Comparison of ENCODE assay signal across 24 cellular contexts in genomic region chr18:7808992-7809391, GRCh38.
DNase-seq lines count a peak whose midpoint lies in the region; ATAC-seq and TF ChIP-seq lines count a peak whose summit lies in the region.
"Had no signal": no experiment of that assay in that cellular context is flagged by ENCODE, and none has a peak within 500 bp of the region (broad histone marks: within the 10 kb centered on the region; RNA-seq: fewer than 3 reads in every experiment).

No MANE protein-coding gene starts in this region.

- no peak overlapping the region for H3K4ac ChIP-seq in H9 (ENCODE audit: low read depth, low read length)

- H3K27ac ChIP-seq in H9 (ENCODE audit: insufficient read length, low read depth, low read length) (no peak overlapping the region), endodermal cell (ENCODE audit: low read depth, low read length) (no peak overlapping the region)
- H3K27ac ChIP-seq: C4-2B, KMS-11, SJSA1 had no signal

- H2AFZ ChIP-seq in H9 (ENCODE audit: low read length) = no peak overlapping the region

- H3K56ac ChIP-seq in H9 (ENCODE audit: insufficient read length, low read depth, low read length) = no peak overlapping the region

- H4K20me1 ChIP-seq in H9 (ENCODE audit: control insufficient read depth, insufficient read depth, insufficient read length) = no peaks in the 10 kb centered on the region

- H3K36me3 ChIP-seq in endodermal cell (ENCODE audit: control insufficient read depth, insufficient read depth, low read length) = peaks cover 10% of the 10 kb centered on the region
- H3K36me3 ChIP-seq: SJSA1 had no signal

- H3K9me3 Mint-ChIP-seq in H9 (peaks cover 3 to 5% of the 10 kb centered on the region in 2 experiments; a peak in 4 of 5 replicates), endodermal cell (peaks cover 18% of the 10 kb centered on the region)

- H3K9me3 ChIP-seq in H9 (ENCODE audit: control insufficient read depth, low read depth, low read length) = peaks cover under 1% of the 10 kb centered on the region
- H3K9me3 ChIP-seq in endodermal cell (ENCODE audit: control insufficient read depth, low read length) = peaks cover 20% of the 10 kb centered on the region

- H3K36me3 Mint-ChIP-seq in H9 (ENCODE audit: insufficient read depth in 1 of 3, low read depth in 3 of 3) = peaks cover 1 to 4% (median 3%) of the 10 kb centered on the region in 3 experiments; a peak in 6 of 7 replicates
- H3K36me3 Mint-ChIP-seq in endodermal cell (ENCODE audit: low read depth) = peaks cover 17% of the 10 kb centered on the region
- H3K36me3 Mint-ChIP-seq: CD8-positive, alpha-beta T cell had no signal

- no peak overlapping the region for H3T11ph ChIP-seq in H9 (ENCODE audit: low read length)

- H3K79me1 ChIP-seq in H9 (ENCODE audit: insufficient read depth, low read depth, low read length, poor library complexity, severe bottlenecking) = no peaks in the 10 kb centered on the region

- H3K9ac ChIP-seq in H9 (ENCODE audit: extremely low read depth, insufficient read length, low read length) (no peak overlapping the region), endodermal cell (ENCODE audit: extremely low read depth, low read length, poor library complexity, severe bottlenecking) (no peak overlapping the region)
- H3K9ac ChIP-seq: KMS-11 had no signal

- H3K4me3 Mint-ChIP-seq in H9 = no peak overlapping the region
- peak overlapping the region; percentile 36 for H3K4me3 Mint-ChIP-seq in endodermal cell
- H3K4me3 Mint-ChIP-seq: CD8-positive, alpha-beta T cell had no signal

- no peak overlapping the region for H4K5ac ChIP-seq in H9 (ENCODE audit: insufficient read length, low read depth, low read length)

- H3K4me1 Mint-ChIP-seq in H9 = peaks cover 11 to 15% of the 10 kb centered on the region in 2 experiments
- H3K4me1 Mint-ChIP-seq in endodermal cell = peaks cover 57% of the 10 kb centered on the region

- H3K23me2 ChIP-seq in H9 (ENCODE audit: insufficient read length, low read depth, low read length, poor library complexity, severe bottlenecking) = no peaks in the 10 kb centered on the region

- no peak overlapping the region for H4K8ac ChIP-seq in H9 (replicated peaks; ENCODE audit: insufficient read length, low read depth, low read length)

- no peaks in the 10 kb centered on the region for H3K79me2 ChIP-seq in H9 (ENCODE audit: insufficient read depth, low read length)

- H4K91ac ChIP-seq in H9 (ENCODE audit: insufficient read length, low read depth, low read length) = no peak overlapping the region

- no peak overlapping the region for H2BK5ac ChIP-seq in H9 (ENCODE audit: insufficient read length, low read length)

- H2BK20ac ChIP-seq in H9 (ENCODE audit: low read depth, low read length, poor library complexity, severe bottlenecking) = no peak overlapping the region

- no peak overlapping the region for H3K23ac ChIP-seq in H9 (ENCODE audit: insufficient read length, low read depth, low read length)

- H2BK120ac ChIP-seq in H9 (ENCODE audit: low read depth, low read length, poor library complexity, severe bottlenecking) = no peak overlapping the region

- no peak overlapping the region for H2BK15ac ChIP-seq in H9 (ENCODE audit: low read depth, low read length)

- no peak overlapping the region for H2BK12ac ChIP-seq in H9 (ENCODE audit: insufficient read length, low read depth, low read length)

- no CpG with 5 or more reads among the region's 5 CpGs for WGBS in H9 (ENCODE audit: extremely low coverage, insufficient read length, low lambda C conversion rate)
- 49 to 69% methylated on average over 3 to 5 of the region's 5 CpGs for WGBS in endodermal cell (ENCODE audit: insufficient coverage in 1 of 2, insufficient read length in 1 of 2), 2 experiments

- no peak overlapping the region for H3K27ac Mint-ChIP-seq in H9
- peak overlapping the region; percentile 77 for H3K27ac Mint-ChIP-seq in endodermal cell
- H3K27ac Mint-ChIP-seq: CD8-positive, alpha-beta T cell had no signal

- no peak overlapping the region for H3K14ac ChIP-seq in H9 (ENCODE audit: insufficient read depth, low read length)

- ATAC-seq in GM21786 (IDR thresholded peaks at IDR 0.05; ENCODE audit: unreplicated experiment) (no peak), GM18868 (IDR thresholded peaks at IDR 0.05; ENCODE audit: unreplicated experiment) (no peak)
- ATAC-seq: CD8-positive, alpha-beta T cell; PC-3; Right ventricle myocardium inferior had no signal

- no peak overlapping the region for H2AK5ac ChIP-seq in H9 (ENCODE audit: insufficient read length, low read length)

- no peak overlapping the region for H3K18ac ChIP-seq in H9 (ENCODE audit: insufficient read length, low read depth, low read length)

- DNase-seq in NCI-H2171 treated with DMSO at 0.1 percent for 48 hours (lab: John Stamatoyannopoulos, UW) (peak; percentile 8), NCI-H2171 (lab: John Stamatoyannopoulos, UW) (no peak), H9 (no peak), endodermal cell (peak; percentile 61), T-helper 2 cell (no peak)
- DNase-seq: CD8-positive, alpha-beta T cell; DMS 273 treated with DMSO at 0.1 percent for 48 hours; DMS79 treated with DMSO at 0.1 percent for 48 hours; GF-D8; H7; MM.1S; NCI-H1694 treated with DMSO at 0.1 percent for 48 hours; NCI-H2081 treated with DMSO at 0.1 percent for 48 hours; NCI-H446 treated with DMSO at 0.1 percent for 48 hours; NCI-H526; NCI-H82; NK-92 treated with Interleukin-12 subunit alpha and Interleukin-12 subunit beta, amount 100 ng/mL, for 24 hours; PC-3 had no signal

- H3K4me2 ChIP-seq in H9 (ENCODE audit: insufficient read depth, insufficient read length, low read length) = no peak overlapping the region
- H3K4me2 ChIP-seq: KMS-11 had no signal

- H3K4me1 ChIP-seq in H9 (ENCODE audit: insufficient read depth, low read length) = no peaks in the 10 kb centered on the region
- peaks cover 29% of the 10 kb centered on the region for H3K4me1 ChIP-seq in endodermal cell (ENCODE audit: control insufficient read depth, insufficient read depth, low read length)

- TF ChIP-seq CTCF in H9 (conservative IDR thresholded peaks at IDR 0.05) (peak; percentile 28; the same call in 1 of the 3 replicates), endodermal cell (conservative IDR thresholded peaks at IDR 0.05) (peak; percentile 66)

- H3K27me3 Mint-ChIP-seq in H9 (ENCODE audit: low read depth) (no peaks in the 10 kb centered on the region), endodermal cell (ENCODE audit: insufficient read depth) (no peaks in the 10 kb centered on the region)

- H3K27me3 ChIP-seq in H9 (ENCODE audit: insufficient read depth, low read length) = no peaks in the 10 kb centered on the region; the same call in 1 of the 2 replicates
- H3K27me3 ChIP-seq in endodermal cell (ENCODE audit: control insufficient read depth, insufficient read depth, low read length, poor library complexity, severe bottlenecking) = no peaks in the 10 kb centered on the region
- H3K27me3 ChIP-seq: SJSA1 had no signal

- peak overlapping the region; percentile 78 for H3K4me3 ChIP-seq in endodermal cell (ENCODE audit: low read length)
- H3K4me3 ChIP-seq: SJSA1 had no signal

Comparison
In these comparisons a context has a peak if more than half of its experiments do, and no peak if none do; other contexts are left out.
1. DNase-seq: peak in NCI-H2171 treated with DMSO at 0.1 percent for 48 hours (single experiment) and endodermal cell (single experiment); none in NCI-H2171 (single experiment), H9 (single experiment) and T-helper 2 cell (0 of 5).